13 cellular contexts compared by ENCODE assay signal in genomic region chr16:920722-921121, GRCh38. TPM values are rescaled to one million over a fixed set of nuclear protein-coding genes. Genes with fewer than 3 reads are reported as not detected.
DNase-seq lines count a peak whose midpoint lies in the region; ATAC-seq, FAIRE-seq and TF ChIP-seq lines count a peak whose summit lies in the region.
"Had no signal": no experiment of that assay in that cellular context is flagged by ENCODE, and none has a peak within 500 bp of the region (broad histone marks: within the 10 kb centered on the region; RNA-seq: fewer than 3 reads in every experiment).

No MANE protein-coding gene starts in this region.

- H4K20me1 ChIP-seq in astrocyte (ENCODE audit: insufficient read depth, low read length): peaks cover 4% of the 10 kb centered on the region

- no peak overlapping the region for H3K4me3 ChIP-seq in astrocyte (ENCODE audit: insufficient read depth, low read depth, low read length)
- peak overlapping the region in 2 of 3 donors; percentile 9 to 35 for H3K4me3 ChIP-seq in skeletal muscle tissue (ENCODE audit: low read length in 3 of 3)

- H3K4me1 Mint-ChIP-seq in CD14-positive monocyte (no peaks in the 10 kb centered on the region), astrocyte (ENCODE audit: low read depth, unreplicated experiment) (peaks cover 11% of the 10 kb centered on the region)

- H3K79me2 ChIP-seq in astrocyte (ENCODE audit: insufficient read depth, low read length): no peaks in the 10 kb centered on the region

- DNase-seq in CD14-positive monocyte (ENCODE audit: low spot score) (peak; percentile 15), astrocyte (ENCODE audit: low read depth) (no peak), hippocampal formation (lab: John Stamatoyannopoulos, UW) (peak; percentile 2 to 28), 8988T (no peak), NCI-H748 treated with DMSO at 0.1 percent for 48 hours (lab: John Stamatoyannopoulos, UW) (no peak)
- DNase-seq in activated CD4-positive, alpha-beta T cell treated with anti-CD3 and anti-CD28 coated beads, Interleukin-2, amount 50 U/mL, for 4 hours: no peak
- DNase-seq: activated CD4-positive, alpha-beta memory T cell treated with anti-CD3 and anti-CD28 coated beads for 36 hours; DMS53; NCI-H146; SIG-M5 had no signal

- H3K36me3 ChIP-seq in astrocyte (ENCODE audit: insufficient read depth, low read length) (no peaks in the 10 kb centered on the region), skeletal muscle tissue (ENCODE audit: control insufficient read depth in 3 of 3, insufficient read depth in 3 of 3, low read length in 3 of 3) (peaks cover 2 to 7% (median 2%) of the 10 kb centered on the region in 3 donors)

- H3K9me3 ChIP-seq in astrocyte (ENCODE audit: insufficient read depth, low read depth, low read length) (peaks cover 3% of the 10 kb centered on the region), skeletal muscle tissue (ENCODE audit: control insufficient read depth in 3 of 3, low read length in 3 of 3) (no peaks in the 10 kb centered on the region)

- H3K9ac ChIP-seq in astrocyte (ENCODE audit: low read length): no peak overlapping the region
- peak overlapping the region in 2 of 3 donors; percentile 6 to 55 for H3K9ac ChIP-seq in skeletal muscle tissue (ENCODE audit: low read depth in 1 of 3, low read length in 3 of 3)

- no peak for TF ChIP-seq CTCF in CD14-positive monocyte (IDR thresholded peaks at IDR 0.05)
- TF ChIP-seq CTCF in astrocyte (IDR thresholded peaks at IDR 0.05; ENCODE audit: insufficient read depth, low read depth, low read length): no peak

- H3K27me3 ChIP-seq in astrocyte (ENCODE audit: insufficient read depth, low read length): no peaks in the 10 kb centered on the region
- no peaks in the 10 kb centered on the region for H3K27me3 ChIP-seq in skeletal muscle tissue (ENCODE audit: control insufficient read depth in 3 of 3, insufficient read depth in 3 of 3, low read length in 3 of 3)

- peaks cover 0 to 2% (median 0%) of the 10 kb centered on the region in 3 donors for H3K27me3 Mint-ChIP-seq in CD14-positive monocyte (ENCODE audit: low read depth in 3 of 3)
- H3K27me3 Mint-ChIP-seq in astrocyte (ENCODE audit: low read depth, unreplicated experiment): no peaks in the 10 kb centered on the region
- H3K27me3 Mint-ChIP-seq: activated CD4-positive, alpha-beta memory T cell treated with anti-CD3 and anti-CD28 coated beads for 36 hours had no signal

- H3K4me2 ChIP-seq in astrocyte (ENCODE audit: low read length): peak overlapping the region; percentile 25

- H3K27ac ChIP-seq in astrocyte (ENCODE audit: low read depth, low read length) (no peak overlapping the region), skeletal muscle tissue (ENCODE audit: low read depth, low read length) (peak overlapping the region; percentile 68)

- no peak for ATAC-seq in HG02973 (IDR thresholded peaks at IDR 0.05; ENCODE audit: unreplicated experiment)

- peak overlapping the region in 1 of 7 donors; percentile 50 for H3K27ac Mint-ChIP-seq in CD14-positive monocyte
- peak overlapping the region; percentile 59 for H3K27ac Mint-ChIP-seq in astrocyte (ENCODE audit: unreplicated experiment)
- H3K27ac Mint-ChIP-seq: activated CD4-positive, alpha-beta memory T cell treated with anti-CD3 and anti-CD28 coated beads for 36 hours had no signal

- intact Hi-C loops in CD14-positive monocyte (cut with micrococcal nuclease): loop anchor here in 1 of 2 donors (10.0 kb wide), 1 partner anchor 96 kb away; no protein-coding TSS in a partner anchor

- no peak overlapping the region for H3K4me3 Mint-ChIP-seq in CD14-positive monocyte
- H3K4me3 Mint-ChIP-seq in astrocyte (ENCODE audit: unreplicated experiment): no peak overlapping the region
- H3K4me3 Mint-ChIP-seq: activated CD4-positive, alpha-beta memory T cell treated with anti-CD3 and anti-CD28 coated beads for 36 hours had no signal

- no peak overlapping the region for H2AFZ ChIP-seq in astrocyte (ENCODE audit: low read depth, low read length)

- H3K9me3 Mint-ChIP-seq in CD14-positive monocyte: peaks cover 13 to 41% (median 27%) of the 10 kb centered on the region in 7 donors
- H3K9me3 Mint-ChIP-seq in astrocyte (ENCODE audit: unreplicated experiment): peaks cover 1% of the 10 kb centered on the region
- H3K9me3 Mint-ChIP-seq: activated CD4-positive, alpha-beta memory T cell treated with anti-CD3 and anti-CD28 coated beads for 36 hours had no signal

- H3K36me3 Mint-ChIP-seq in CD14-positive monocyte (peaks cover 10 to 14% of the 10 kb centered on the region in 2 donors), astrocyte (ENCODE audit: low read depth, unreplicated experiment) (peaks cover 18% of the 10 kb centered on the region)

- FAIRE-seq in astrocyte (lab: Jason Lieb, UNC): no peak
- FAIRE-seq: H54 had no signal

- H3K4me1 ChIP-seq in astrocyte (ENCODE audit: insufficient read depth, low read length) (peaks cover 10% of the 10 kb centered on the region), skeletal muscle tissue (ENCODE audit: control insufficient read depth in 3 of 3, insufficient read depth in 3 of 3, low read length in 3 of 3) (peaks cover 15 to 20% (median 19%) of the 10 kb centered on the region in 3 donors)

RNA-seq across cellular contexts. Expression of gene LMF1, which starts 50.1 kb away (rescaled TPM):
- polyA plus RNA-seq in CD14-positive monocyte: 10 to 100 TPM in 1 of 2 donors, 1 to 10 TPM in 1; 5.9 to 10.6 TPM
- 12.6 and 15.0 TPM in 2 replicates for total RNA-seq in astrocyte
- 6.8 TPM for total RNA-seq in skeletal muscle tissue

Comparison
In these comparisons a context has a peak if more than half of its experiments do, and no peak if none do; other contexts are left out.
1. DNase-seq: peak in CD14-positive monocyte (single experiment) and hippocampal formation (2 of 2); none in astrocyte (single experiment), 8988T (single experiment), activated CD4-positive, alpha-beta T cell treated with anti-CD3 and anti-CD28 coated beads, Interleukin-2, amount 50 U/mL, for 4 hours (0 of 2) and NCI-H748 treated with DMSO at 0.1 percent for 48 hours (single experiment).